In genomic region chr5:171975262-171975876, GRCh38 we compare ENCODE assay signal across 1 cellular context.
TF ChIP-seq lines count a peak whose summit lies in the region.

No MANE protein-coding gene starts in this region.

TF ChIP-seq in WTC11, 78 proteins besides CTCF, POLR2A, EP300 and RAD21 (continued from another document):
- TF ChIP-seq ATF6 (CRISPR knock-in tag; IDR thresholded peaks at IDR 0.05) (no peak), ZNF138 (CRISPR knock-in tag; conservative IDR thresholded peaks at IDR 0.05) (no peak), NFYB (CRISPR knock-in tag; conservative IDR thresholded peaks at IDR 0.05; ENCODE audit: low read depth) (no peak), JUN (CRISPR knock-in tag; IDR thresholded peaks at IDR 0.05) (no peak), ESRRA (CRISPR knock-in tag; IDR thresholded peaks at IDR 0.05; ENCODE audit: borderline replicate concordance) (no peak), USF1 (CRISPR knock-in tag; IDR thresholded peaks at IDR 0.05) (no peak), ZNF281 (CRISPR knock-in tag; IDR thresholded peaks at IDR 0.05) (no peak), FOXP1 (CRISPR knock-in tag; IDR thresholded peaks at IDR 0.05; ENCODE audit: borderline replicate concordance) (no peak), CBFB (CRISPR knock-in tag; IDR thresholded peaks at IDR 0.05; ENCODE audit: low read depth) (no peak), GTF2I (CRISPR knock-in tag; conservative IDR thresholded peaks at IDR 0.05) (no peak), MAX (CRISPR knock-in tag; IDR thresholded peaks at IDR 0.05) (no peak), ZNF512 (CRISPR knock-in tag; IDR thresholded peaks at IDR 0.05; ENCODE audit: borderline replicate concordance) (no peak), OVOL2 (CRISPR knock-in tag; IDR thresholded peaks at IDR 0.05; ENCODE audit: borderline replicate concordance) (no peak), ZNF396 (CRISPR knock-in tag; IDR thresholded peaks at IDR 0.05; ENCODE audit: borderline replicate concordance) (no peak), IRF2 (CRISPR knock-in tag; IDR thresholded peaks at IDR 0.05; ENCODE audit: borderline replicate concordance, low read depth) (no peak)
TF ChIP-seq in WTC11: peak in this region for 0.
